ENCODE assay signal across 27 cellular contexts in genomic region chr2:177506998-177507397, GRCh38.
"Had no signal": no experiment of that assay in that cellular context is flagged by ENCODE, and none has a peak within 500 bp of the region (broad histone marks: within the 10 kb centered on the region; RNA-seq: fewer than 3 reads in every experiment).

No MANE protein-coding gene starts in this region.

- H3K27ac ChIP-seq: hepatocyte, left ventricle myocardium inferior, ovary, prostate gland, skin epidermis, spleen, suprapubic skin, thoracic aorta, tibial artery, upper lobe of right lung had no signal

- H3K27me3 Mint-ChIP-seq: naive B cell; stimulated activated naive CD8-positive, alpha-beta T cell treated with anti-CD3 and anti-CD28 coated beads, Interleukin-15, Interleukin-2, amounts not matched to agents 100 ng/mL and 50 ng/mL, for 24 hours had no signal

- H3K4me1 ChIP-seq: left ventricle myocardium inferior, prostate gland, spleen, suprapubic skin, tibial artery, upper lobe of right lung had no signal

- H3K4me3 ChIP-seq: hepatocyte, left ventricle myocardium inferior, lung, ovary, prostate gland, skin epidermis, spleen, suprapubic skin, thoracic aorta, tibial artery, upper lobe of right lung had no signal

- H3K79me2 ChIP-seq: hepatocyte had no signal

- H2AFZ ChIP-seq: hepatocyte had no signal

- H3K4me2 ChIP-seq: hepatocyte had no signal

- H3K4me3 Mint-ChIP-seq: mesothelial cell of epicardium; naive B cell; natural killer cell; nephron progenitor cell; stimulated activated effector memory CD8-positive, alpha-beta T cell treated with anti-CD3 and anti-CD28 coated beads, Interleukin-12 subunit alpha, Interleukin-12 subunit beta, amount 100 ng/mL, for 72 hours; stimulated activated naive CD8-positive, alpha-beta T cell treated with anti-CD3 and anti-CD28 coated beads, Interleukin-15, Interleukin-2, amounts not matched to agents 100 ng/mL and 50 ng/mL, for 24 hours had no signal

- H3K9me3 Mint-ChIP-seq: mesothelial cell of epicardium; naive B cell; natural killer cell; nephron progenitor cell; stimulated activated effector memory CD8-positive, alpha-beta T cell treated with anti-CD3 and anti-CD28 coated beads, Interleukin-12 subunit alpha, Interleukin-12 subunit beta, amount 100 ng/mL, for 72 hours; stimulated activated naive CD8-positive, alpha-beta T cell treated with anti-CD3 and anti-CD28 coated beads, Interleukin-15, Interleukin-2, amounts not matched to agents 100 ng/mL and 50 ng/mL, for 24 hours had no signal

- H3K27ac Mint-ChIP-seq: mesothelial cell of epicardium; naive B cell; natural killer cell; nephron progenitor cell; stimulated activated effector memory CD8-positive, alpha-beta T cell treated with anti-CD3 and anti-CD28 coated beads, Interleukin-12 subunit alpha, Interleukin-12 subunit beta, amount 100 ng/mL, for 72 hours; stimulated activated naive CD8-positive, alpha-beta T cell treated with anti-CD3 and anti-CD28 coated beads, Interleukin-15, Interleukin-2, amounts not matched to agents 100 ng/mL and 50 ng/mL, for 24 hours had no signal

- H3K4me1 Mint-ChIP-seq: naive B cell; nephron progenitor cell; stimulated activated effector memory CD8-positive, alpha-beta T cell treated with anti-CD3 and anti-CD28 coated beads, Interleukin-12 subunit alpha, Interleukin-12 subunit beta, amount 100 ng/mL, for 72 hours had no signal

- ATAC-seq: natural killer cell; right cardiac atrium; sciatic nerve; stimulated activated effector memory CD8-positive, alpha-beta T cell treated with anti-CD3 and anti-CD28 coated beads, Interleukin-12 subunit alpha, Interleukin-12 subunit beta, amount 100 ng/mL, for 72 hours; upper lobe of right lung had no signal

- H3K36me3 ChIP-seq: ovary, prostate gland, thoracic aorta had no signal

- DNase-seq: islet precursor cell; left ventricle myocardium inferior; mesendoderm; naive B cell; natural killer cell; nephron progenitor cell; ovary; posterior cingulate gyrus; retina; right cardiac atrium; spleen; stimulated activated CD4-positive, alpha-beta T cell treated with anti-CD3 and anti-CD28 coated beads, Interleukin-4, amount 100 ng/mL, for 24 hours; stimulated activated naive CD4-positive, alpha-beta T cell; tibial artery; trophoblast cell; upper lobe of right lung had no signal

- H3K27me3 ChIP-seq: hepatocyte, ovary, spleen, suprapubic skin, tibial artery, upper lobe of right lung had no signal

- FAIRE-seq: urothelium cell line had no signal

- H3K9me3 ChIP-seq: left ventricle myocardium inferior, ovary, prostate gland, spleen, suprapubic skin, thoracic aorta, tibial artery, upper lobe of right lung had no signal
